30 cellular contexts compared by ENCODE assay signal in genomic region chr9:81633952-81634421, GRCh38. TPM values are rescaled to one million over a fixed set of nuclear protein-coding genes. Genes with fewer than 3 reads are reported as not detected.
DNase-seq lines count a peak whose midpoint lies in the region; ATAC-seq, FAIRE-seq and TF ChIP-seq lines count a peak whose summit lies in the region.
"Had no signal": no experiment of that assay in that cellular context is flagged by ENCODE, and none has a peak within 500 bp of the region (broad histone marks: within the 10 kb centered on the region; RNA-seq: fewer than 3 reads in every experiment).

No MANE protein-coding gene starts in this region.

- H3K4me2 ChIP-seq in GM23338 (no peak overlapping the region), HepG2 (ENCODE audit: low read depth, low read length) (peak overlapping the region; percentile 65)
- H3K4me2 ChIP-seq: SK-N-SH had no signal

- H3K79me2 ChIP-seq in GM23338 (replicated peaks; ENCODE audit: insufficient read depth) (peaks cover 93% of the 10 kb centered on the region), HepG2 (ENCODE audit: insufficient read depth, low read length) (peaks cover 16% of the 10 kb centered on the region)

- POLR2A ChIA-PET in HepG2 (lab: Yijun Ruan, JAX): interaction anchor here (1.7 to 2.3 kb wide), 2 partner anchors 46 to 53 kb away, joined by 6 to 14 read pairs; no protein-coding TSS in a partner anchor

- TF ChIP-seq POLR2A in HepG2 (IDR thresholded peaks at IDR 0.05; ENCODE audit: insufficient read depth in 1 of 2, low read depth in 2 of 2, low read length in 2 of 2): no peak

- no peaks in the 10 kb centered on the region for H3K9me3 Mint-ChIP-seq in GM23338
- H3K9me3 Mint-ChIP-seq in neural crest cell: no peaks in the 10 kb centered on the region
- H3K9me3 Mint-ChIP-seq: activated naive CD8-positive, alpha-beta T cell treated with anti-CD3 and anti-CD28 coated beads for 36 hours; activated T-helper 2 cell treated with anti-CD3 and anti-CD28 coated beads, Interferon-gamma antibody, Interleukin-2, Interleukin-4, amounts not matched to agents 10 μg/mL and 5 μg/mL and 100 μg/mL, durations not matched to agents 14 hours and 24 hours and 36 hours had no signal

- H4K20me1 ChIP-seq in GM23338 (replicated peaks; ENCODE audit: insufficient read depth): peaks cover 31% of the 10 kb centered on the region
- H4K20me1 ChIP-seq in HepG2 (ENCODE audit: insufficient read depth, low read length): peaks cover 29% of the 10 kb centered on the region

- H3K4me3 Mint-ChIP-seq in GM23338 (no peak overlapping the region), neural crest cell (no peak overlapping the region)
- H3K4me3 Mint-ChIP-seq: activated CD8-positive, alpha-beta T cell treated with anti-CD3 and anti-CD28 coated beads, Interleukin-2, amount 10 ng/mL, durations not matched to agents 7 days and 5 days; activated naive CD8-positive, alpha-beta T cell treated with anti-CD3 and anti-CD28 coated beads for 36 hours; B cell had no signal

- H3K36me3 ChIP-seq in GM23338 (ENCODE audit: insufficient read depth) (peaks cover 16% of the 10 kb centered on the region), SJSA1 (peaks cover 14% of the 10 kb centered on the region; the same call in 1 of the 2 replicates), HepG2 (replicated peaks in 1 of 2; ENCODE audit: control insufficient read depth in 1 of 2, insufficient read depth in 2 of 2, low read length in 2 of 2) (peaks cover 6 to 31% of the 10 kb centered on the region in 2 experiments)

- no TSS peak for BruUV-seq in HepG2 (replicated peaks; lab: Mats Ljungman, UMichigan)

- TF ChIP-seq EP300 in HepG2 (IDR thresholded peaks at IDR 0.05; ENCODE audit: low read depth in 2 of 2, low read length in 2 of 2) (peak in 1 of 2 experiments; percentile 47; a peak in 1 of 4 replicates), HepG2 (CRISPR knock-in tag; IDR thresholded peaks at IDR 0.05; ENCODE audit: borderline replicate concordance) (peak; percentile 25; the same call in 1 of the 2 replicates)

- TF ChIP-seq CTCF in GM23338 (conservative IDR thresholded peaks at IDR 0.05; ENCODE audit: low read depth in 2 of 2) (no peak), HepG2 (CRISPR knock-in tag; IDR thresholded peaks at IDR 0.05) (peak; percentile 48; the same call in 1 of the 2 replicates), neural crest cell (conservative IDR thresholded peaks at IDR 0.05) (no peak)

- H3K9me2 ChIP-seq in GM23338 (ENCODE audit: insufficient read depth): no peaks in the 10 kb centered on the region
- H3K9me2 ChIP-seq: SK-N-SH had no signal

- H3K27ac Mint-ChIP-seq in GM23338: peak overlapping the region; percentile 44; the same call in 1 of the 2 replicates
- peak overlapping the region; percentile 20 for H3K27ac Mint-ChIP-seq in neural crest cell (ENCODE audit: unreplicated experiment)
- H3K27ac Mint-ChIP-seq: activated CD8-positive, alpha-beta T cell treated with anti-CD3 and anti-CD28 coated beads, Interleukin-2, amount 10 ng/mL, durations not matched to agents 7 days and 5 days; activated naive CD8-positive, alpha-beta T cell treated with anti-CD3 and anti-CD28 coated beads for 36 hours; activated T-helper 2 cell treated with anti-CD3 and anti-CD28 coated beads, Interferon-gamma antibody, Interleukin-2, Interleukin-4, amounts not matched to agents 10 μg/mL and 5 μg/mL and 100 μg/mL, durations not matched to agents 14 hours and 24 hours and 36 hours; B cell had no signal

- H3K27me3 Mint-ChIP-seq in GM23338 (ENCODE audit: insufficient read depth, low read depth, poor library complexity) (peaks cover 5% of the 10 kb centered on the region), neural crest cell (ENCODE audit: low read depth) (peaks cover 11% of the 10 kb centered on the region)
- H3K27me3 Mint-ChIP-seq: activated naive CD8-positive, alpha-beta T cell treated with anti-CD3 and anti-CD28 coated beads for 36 hours; B cell had no signal

- ATAC-seq in GM23338 (no peak; the same call in 2 of the 3 replicates), HepG2 (peak; percentile 97), HG03439 (IDR thresholded peaks at IDR 0.05; ENCODE audit: unreplicated experiment) (no peak), Right ventricle myocardium superior (ENCODE audit: poor library complexity) (no peak)
- ATAC-seq: activated CD8-positive, alpha-beta T cell treated with anti-CD3 and anti-CD28 coated beads, Interleukin-2, amount 10 ng/mL, durations not matched to agents 7 days and 5 days; gastrocnemius medialis had no signal

- WGBS in HepG2 (ENCODE audit: low lambda C conversion rate): 6% methylated on average over 14 of the region's 14 CpGs

- H3K27me3 ChIP-seq in GM23338 (ENCODE audit: insufficient read depth) (no peaks in the 10 kb centered on the region), SJSA1 (replicated peaks) (no peaks in the 10 kb centered on the region), HepG2 (ENCODE audit: control insufficient read depth in 1 of 2, insufficient read depth in 2 of 2, low read length in 2 of 2) (no peaks in the 10 kb centered on the region)
- H3K27me3 ChIP-seq: esophagus squamous epithelium, gastrocnemius medialis, tibial nerve had no signal

- DNase-seq in GM23338 (ENCODE audit: low spot score) (no peak), SJSA1 (ENCODE audit: low read depth in 1 of 2, low spot score in 2 of 2) (no peak), HepG2 (ENCODE audit: low spot score) (peak; percentile 94), neural crest cell (ENCODE audit: low read depth, low spot score) (no peak), HPDE6-E6E7 (ENCODE audit: extremely low spot score) (no peak), Right ventricle myocardium superior (no peak), G401 (ENCODE audit: low spot score) (no peak)
- DNase-seq: activated CD8-positive, alpha-beta T cell treated with anti-CD3 and anti-CD28 coated beads, Interleukin-2, amount 10 ng/mL, durations not matched to agents 7 days and 5 days; activated naive CD8-positive, alpha-beta T cell treated with anti-CD3 and anti-CD28 coated beads for 36 hours; aorta; central memory CD4-positive, alpha-beta T cell; esophagus squamous epithelium; gastrocnemius medialis; GDM1; H7; Karpas-422; NCI-H1436; NCI-H2107; NCI-H446 treated with DMSO at 0.1 percent for 48 hours; psoas muscle; SK-N-SH; stimulated activated CD4-positive, alpha-beta T cell treated with anti-CD3 and anti-CD28 coated beads, Interleukin-2, amount 100 ng/mL, for 24 hours; T-helper 2 cell had no signal

- FAIRE-seq in HepG2 (lab: Jason Lieb, UNC): peak; percentile 93
- FAIRE-seq: GM19239 had no signal

- H3K4me3 ChIP-seq in GM23338 (no peak overlapping the region), SJSA1 (no peak overlapping the region), HepG2 (replicated peaks in 1 of 3; ENCODE audit: insufficient read depth in 1 of 3, low read depth in 2 of 3, low read length in 3 of 3) (peak overlapping the region in 1 of 3 experiments; percentile 19; a peak in 2 of 6 replicates)
- H3K4me3 ChIP-seq: esophagus squamous epithelium, gastrocnemius medialis, psoas muscle, skin epidermis, tibial nerve had no signal

- no peak overlapping the region for H3K9ac ChIP-seq in HepG2 (ENCODE audit: insufficient read depth, low read depth, low read length)

- H3F3A ChIP-seq in GM23338 (replicated peaks; ENCODE audit: low read depth): peaks cover 9% of the 10 kb centered on the region; the same call in 1 of the 2 replicates

- CTCF ChIA-PET in HepG2 (lab: Yijun Ruan, JAX; ENCODE audit: low intra/inter-chr PET ratio, low total read pairs): no interaction called here

- no peak overlapping the region for H2AFZ ChIP-seq in GM23338
- no peak overlapping the region for H2AFZ ChIP-seq in HepG2 (ENCODE audit: low read length)

- H3K36me3 Mint-ChIP-seq in GM23338 (ENCODE audit: low read depth) (peaks cover 49% of the 10 kb centered on the region), neural crest cell (ENCODE audit: low read depth) (peaks cover 5% of the 10 kb centered on the region)
- H3K36me3 Mint-ChIP-seq: activated naive CD8-positive, alpha-beta T cell treated with anti-CD3 and anti-CD28 coated beads for 36 hours had no signal

- in situ Hi-C loops in HepG2 (cut with HindIII; ENCODE audit: extremely low pct_ligation_motif_present, low pct_unique_long_range_greater_than_20kb): no loop called here
- in situ Hi-C loops in G401 (cut with HindIII; ENCODE audit: low sequenced_read_pairs): no loop called here

- intact Hi-C loops in HepG2 (cut with micrococcal nuclease; ENCODE audit: unreplicated experiment): loop anchor here (1.0 to 5.0 kb wide), 4 partner anchors 46 to 968 kb away; no protein-coding TSS in a partner anchor
- intact Hi-C loops in Right ventricle myocardium superior (cut with DNase I): no loop called here

- H3K4me1 Mint-ChIP-seq in GM23338: peaks cover 46% of the 10 kb centered on the region
- peaks cover 29% of the 10 kb centered on the region for H3K4me1 Mint-ChIP-seq in neural crest cell
- H3K4me1 Mint-ChIP-seq: activated naive CD8-positive, alpha-beta T cell treated with anti-CD3 and anti-CD28 coated beads for 36 hours had no signal

- H3K9me3 ChIP-seq in SJSA1 (replicated peaks) (no peaks in the 10 kb centered on the region), HepG2 (ENCODE audit: low read length) (no peaks in the 10 kb centered on the region)
- H3K9me3 ChIP-seq: esophagus squamous epithelium, gastrocnemius medialis, psoas muscle, SK-N-SH, tibial nerve had no signal

- H3K4me1 ChIP-seq in GM23338 (ENCODE audit: insufficient read depth): peaks cover 28% of the 10 kb centered on the region
- peaks cover 51% of the 10 kb centered on the region for H3K4me1 ChIP-seq in SJSA1 (replicated peaks)
- peaks cover 83% of the 10 kb centered on the region for H3K4me1 ChIP-seq in HepG2 (ENCODE audit: insufficient read depth, low read length)
- H3K4me1 ChIP-seq: psoas muscle had no signal

- H3K27ac ChIP-seq in GM23338 (ENCODE audit: low read depth) (0 out of 2 replicates have a peak overlapping the region, but pooled peaks have one; percentile 69), SJSA1 (0 out of 2 replicates have a peak overlapping the region, but pooled peaks have one; percentile 55), HepG2 (ENCODE audit: extremely low read length, insufficient read depth, low read length) (peak overlapping the region; percentile 70)
- H3K27ac ChIP-seq: esophagus squamous epithelium, gastrocnemius medialis, psoas muscle, RWPE1, skin epidermis had no signal

- 0 out of 2 replicates have a peak, but pooled peaks have one; percentile 26 for TF ChIP-seq RAD21 in HepG2 (CRISPR knock-in tag; IDR thresholded peaks at IDR 0.05)

RNA-seq across cellular contexts. Expression of gene TLE1, which starts 55.4 kb away (rescaled TPM):
- total RNA-seq in GM23338 (2014; rRNA removed; shearing (Covaris generic)): 125 and 132 TPM in 2 replicates
- polyA plus RNA-seq in GM23338 (2016; fragmentation: Nextera tagmentation; extraction: Ambion mirVana) (58.1 and 59.1 TPM in 2 replicates), HepG2 (2011; rRNA removed) (109 and 121 TPM in 2 replicates)
- total RNA-seq in SJSA1 (2014; rRNA removed; shearing (Covaris generic)): 11.3 and 22.0 TPM in 2 replicates
- total RNA-seq in HepG2 (2016; rRNA removed; fragmentation: Illumina TruSeq; extraction: Trizol) (30.7 and 35.9 TPM in 2 replicates), neural crest cell (40.5 and 42.5 TPM in 2 replicates), Right ventricle myocardium superior (9.7 TPM)
- total RNA-seq in HepG2 (2016; cell fraction: cytosol; rRNA removed; fragmentation: Illumina TruSeq; extraction: Trizol; ENCODE audit: low read depth): 10.5 and 15.5 TPM in 2 replicates
- 28.4 and 35.8 TPM in 2 replicates for total RNA-seq in HepG2 (2016; cell fraction: insoluble cytoplasmic fraction; rRNA removed; fragmentation: Illumina TruSeq; extraction: Trizol)
- total RNA-seq in HepG2 (2016; cell fraction: membrane; rRNA removed; fragmentation: Illumina TruSeq; extraction: Trizol): 21.3 and 25.1 TPM in 2 replicates
- 32.7 and 35.7 TPM in 2 replicates for total RNA-seq in HepG2 (2016; cell fraction: nucleus; rRNA removed; fragmentation: Illumina TruSeq; extraction: Trizol)
- polyA plus RNA-seq in HepG2 (2011; cell fraction: cytosol; rRNA removed): 81.0 and 82.2 TPM in 2 replicates
- polyA plus RNA-seq in HepG2 (2011; cell fraction: nucleus; rRNA removed): 88.7 and 102 TPM in 2 replicates
- polyA plus RNA-seq in HepG2 (2012): 76.2 and 83.2 TPM in 2 replicates
- polyA plus RNA-seq in HepG2 (2016; cell fraction: cytosol; fragmentation: Illumina TruSeq; extraction: Trizol; ENCODE audit: low read depth): 5.7 and 6.0 TPM in 2 replicates
- 37.9 and 46.7 TPM in 2 replicates for polyA plus RNA-seq in HepG2 (2016; cell fraction: insoluble cytoplasmic fraction; fragmentation: Illumina TruSeq; extraction: Trizol; ENCODE audit: low read depth)
- 16.5 and 18.0 TPM in 2 replicates for polyA plus RNA-seq in HepG2 (2016; cell fraction: membrane; fragmentation: Illumina TruSeq; extraction: Trizol; ENCODE audit: low read depth)
- polyA plus RNA-seq in HepG2 (2016; cell fraction: nucleus; fragmentation: Illumina TruSeq; extraction: Trizol; ENCODE audit: insufficient read depth, low read depth): 51.4 and 59.9 TPM in 2 replicates
- polyA minus RNA-seq in HepG2 (2011; rRNA and poly(A)+ RNA removed; ENCODE audit: low replicate concordance): 0.94 and 127 TPM in 2 replicates
- 63.4 and 65.8 TPM in 2 replicates for polyA minus RNA-seq in HepG2 (2011; cell fraction: cytosol; rRNA and poly(A)+ RNA removed)
- polyA minus RNA-seq in HepG2 (2011; cell fraction: nucleus; rRNA and poly(A)+ RNA removed): 111 and 120 TPM in 2 replicates
- total RNA-seq in G401 (2014; rRNA removed; shearing (Covaris generic)): 9.0 and 13.6 TPM in 2 replicates
